In genomic region chr22:25566812-25567211, GRCh38 we compare ENCODE assay signal across 12 cellular contexts. TPM values are rescaled to one million over a fixed set of nuclear protein-coding genes. Genes with fewer than 3 reads are reported as not detected.
DNase-seq lines count a peak whose midpoint lies in the region; ATAC-seq, FAIRE-seq and TF ChIP-seq lines count a peak whose summit lies in the region.
"Had no signal": no experiment of that assay in that cellular context is flagged by ENCODE, and none has a peak within 500 bp of the region (broad histone marks: within the 10 kb centered on the region; RNA-seq: fewer than 3 reads in every experiment).

No MANE protein-coding gene starts in this region.

- no peak for DNase-seq in activated T-cell treated with anti-CD3 and anti-CD28 coated beads, Interleukin-2, amount 50 U/mL, for 24 hours
- DNase-seq in activated T-cell treated with anti-CD3 and anti-CD28 coated beads, Interleukin-2, amount 50 U/mL, for 1 hour = no peak
- DNase-seq in NOMO-1 treated with DMSO at 0.1 percent for 48 hours (lab: John Stamatoyannopoulos, UW; ENCODE audit: unreplicated experiment) = peak; percentile 95
- no peak for DNase-seq in dorsolateral prefrontal cortex
- DNase-seq in superior temporal gyrus (ENCODE audit: extremely low spot score) = peak; percentile 25
- DNase-seq in RCC 7860 (ENCODE audit: low spot score) = no peak
- DNase-seq in T-cell = no peak
- no peak for DNase-seq in NCI-H187 treated with DMSO at 0.1 percent for 48 hours (lab: John Stamatoyannopoulos, UW)
- DNase-seq: activated naive CD4-positive, alpha-beta T cell treated with anti-CD3 and anti-CD28 coated beads, Interleukin-2, amount 50 U/mL, for 16 hours; hippocampal formation; transverse colon had no signal

- FAIRE-seq in RCC 7860 (lab: Jason Lieb, UNC) = no peak

- H3K27me3 Mint-ChIP-seq in activated T-cell treated with anti-CD3 and anti-CD28 coated beads, Interleukin-2, amount 50 U/mL, for 24 hours = peaks cover 44% of the 10 kb centered on the region
- peaks cover 0 to 31% of the 10 kb centered on the region in 2 donors for H3K27me3 Mint-ChIP-seq in T-cell

- CTCF ChIA-PET in T-cell (lab: Charles Lee) = no interaction called here

- H3K27ac ChIP-seq in dorsolateral prefrontal cortex = peak overlapping the region in 22 of 59 donors; percentile 1 to 78 (median 32)
- H3K27ac ChIP-seq: KMS-11 had no signal

- peak overlapping the region; percentile 84 for H3K4me3 Mint-ChIP-seq in activated T-cell treated with anti-CD3 and anti-CD28 coated beads, Interleukin-2, amount 50 U/mL, for 24 hours
- H3K4me3 Mint-ChIP-seq in T-cell = peak overlapping the region in 1 of 3 donors; percentile 89

- POLR2A ChIA-PET in T-cell (lab: Charles Lee) = no interaction called here

- H3K27ac Mint-ChIP-seq in activated T-cell treated with anti-CD3 and anti-CD28 coated beads, Interleukin-2, amount 50 U/mL, for 24 hours = no peak overlapping the region
- no peak overlapping the region for H3K27ac Mint-ChIP-seq in T-cell

- no peak for TF ChIP-seq CTCF in dorsolateral prefrontal cortex (IDR thresholded peaks at IDR 0.05 in 54 of 56, conservative IDR thresholded peaks at IDR 0.05 in 2 of 56; ENCODE audit: low read depth in 1 of 56, partially characterized antibody in 56 of 56)

- ATAC-seq in T-cell (replicated peaks in 1 of 4) = no peak

- H3K36me3 Mint-ChIP-seq in activated T-cell treated with anti-CD3 and anti-CD28 coated beads, Interleukin-2, amount 50 U/mL, for 24 hours (ENCODE audit: low read depth) = no peaks in the 10 kb centered on the region
- H3K36me3 Mint-ChIP-seq in T-cell = no peaks in the 10 kb centered on the region

- H3K27me3 ChIP-seq in dorsolateral prefrontal cortex = no peaks in the 10 kb centered on the region

- no peaks in the 10 kb centered on the region for H3K9me3 Mint-ChIP-seq in activated T-cell treated with anti-CD3 and anti-CD28 coated beads, Interleukin-2, amount 50 U/mL, for 24 hours
- H3K9me3 Mint-ChIP-seq in T-cell = no peaks in the 10 kb centered on the region

- peak overlapping the region in 57 of 59 donors; percentile 16 to 93 (median 81) for H3K4me3 ChIP-seq in dorsolateral prefrontal cortex

- intact Hi-C loops in dorsolateral prefrontal cortex (cut with DNase I) = loop anchor here in 1 of 2 donors (10.0 kb wide), 1 partner anchor 92 kb away; no protein-coding TSS in a partner anchor

- peaks cover 33% of the 10 kb centered on the region for H3K4me1 Mint-ChIP-seq in activated T-cell treated with anti-CD3 and anti-CD28 coated beads, Interleukin-2, amount 50 U/mL, for 24 hours (ENCODE audit: low read depth)
- H3K4me1 Mint-ChIP-seq in T-cell = peaks cover 30% of the 10 kb centered on the region in 3 donors

RNA-seq across cellular contexts. Expression of gene GRK3, which starts 2.3 kb away (rescaled TPM):
- total RNA-seq in dorsolateral prefrontal cortex (10 to 100 TPM; 24.2 to 87.3 (median 56.7) TPM), T-cell (1 to 10 TPM; 1.4 to 7.0 (median 3.6) TPM)

Comparison
In these comparisons a context has a peak if more than half of its experiments do, and no peak if none do; other contexts are left out.
1. DNase-seq: peak in NOMO-1 treated with DMSO at 0.1 percent for 48 hours (single experiment) and superior temporal gyrus (single experiment); none in activated T-cell treated with anti-CD3 and anti-CD28 coated beads, Interleukin-2, amount 50 U/mL, for 24 hours (single experiment), activated T-cell treated with anti-CD3 and anti-CD28 coated beads, Interleukin-2, amount 50 U/mL, for 1 hour (single experiment), dorsolateral prefrontal cortex (0 of 10), RCC 7860 (single experiment), T-cell (0 of 34) and NCI-H187 treated with DMSO at 0.1 percent for 48 hours (single experiment).